Comparison of ENCODE assay signal across 23 cellular contexts in the genomic region with DNA sequence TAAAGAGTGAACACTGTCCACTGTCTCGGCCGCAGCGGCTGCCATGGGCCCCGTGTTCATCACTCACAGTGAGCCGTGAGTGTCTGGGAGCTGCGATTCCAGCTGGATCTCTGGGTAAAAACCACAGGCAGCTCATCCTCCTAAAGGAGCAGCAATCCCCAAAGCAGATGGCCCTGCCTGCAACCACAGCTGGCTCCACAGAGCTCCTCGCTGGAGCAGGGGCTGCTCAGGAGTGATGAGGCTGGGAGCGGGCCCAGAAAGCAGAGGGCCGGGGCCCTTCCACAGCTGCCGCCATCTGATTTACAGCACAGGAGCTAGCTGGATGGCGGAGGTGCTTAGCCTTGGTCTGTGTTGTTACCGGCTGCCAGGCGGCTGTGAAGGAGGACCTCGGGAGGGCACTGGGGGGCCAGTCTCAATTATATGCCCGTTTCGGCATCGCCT. TPM values are rescaled to one million over a fixed set of nuclear protein-coding genes. Genes with fewer than 3 reads are reported as not detected.
DNase-seq lines count a peak whose midpoint lies in the region; ATAC-seq and TF ChIP-seq lines count a peak whose summit lies in the region.
"Had no signal": no experiment of that assay in that cellular context is flagged by ENCODE, and none has a peak within 500 bp of the region (broad histone marks: within the 10 kb centered on the region; RNA-seq: fewer than 3 reads in every experiment).

No MANE protein-coding gene starts in this region.

- ATAC-seq in HG02798 (IDR thresholded peaks at IDR 0.05; ENCODE audit: poor library complexity, unreplicated experiment) = no peak
- ATAC-seq: GM12878; naive thymus-derived CD4-positive, alpha-beta T cell; stimulated activated naive CD8-positive, alpha-beta T cell treated with anti-CD3 and anti-CD28 coated beads, Interleukin-15, amount 100 ng/mL, for 72 hours had no signal

- no peaks in the 10 kb centered on the region for H3K36me3 ChIP-seq in endodermal cell (ENCODE audit: control insufficient read depth, insufficient read depth, low read length)
- peaks cover 7 to 25% (median 12%) of the 10 kb centered on the region in 3 donors for H3K36me3 ChIP-seq in tibial artery

- no peaks in the 10 kb centered on the region for H3K27me3 Mint-ChIP-seq in endodermal cell (ENCODE audit: insufficient read depth)
- H3K27me3 Mint-ChIP-seq: naive thymus-derived CD4-positive, alpha-beta T cell; stimulated activated naive CD8-positive, alpha-beta T cell treated with anti-CD3 and anti-CD28 coated beads, Interleukin-15, amount 100 ng/mL, for 72 hours; type B pancreatic cell had no signal

- H3K4me1 ChIP-seq in endodermal cell (ENCODE audit: control insufficient read depth, insufficient read depth, low read length) (no peaks in the 10 kb centered on the region), tibial artery (peaks cover 0 to 19% (median 0%) of the 10 kb centered on the region in 4 donors)

- H3K36me3 Mint-ChIP-seq in endodermal cell (ENCODE audit: low read depth) = peaks cover 16% of the 10 kb centered on the region

- no peak overlapping the region for H3K4me3 ChIP-seq in endodermal cell (ENCODE audit: low read length)
- no peak overlapping the region for H3K4me3 ChIP-seq in tibial artery
- H3K4me3 ChIP-seq: esophagus muscularis mucosa, GM12878 had no signal

- WGBS in endodermal cell (ENCODE audit: insufficient coverage in 1 of 2, insufficient read length in 1 of 2), 2 experiments = 85 to 88% methylated on average over 16 to 17 of the region's 17 CpGs

- H3K27ac Mint-ChIP-seq in endodermal cell = no peak overlapping the region
- H3K27ac Mint-ChIP-seq: T-helper 1 cell treated with Interleukin-12 subunit alpha and Interleukin-12 subunit beta and Interleukin-4 antibody, amounts not matched to agents 30 μg/mL and 1 μg/mL, for 36 hours; type B pancreatic cell had no signal

- DNase-seq in SHP77 (lab: John Stamatoyannopoulos, UW) (peak; percentile 39 to 50), SHP77 treated with DMSO at 0.1 percent for 48 hours (lab: John Stamatoyannopoulos, UW) (no peak), NCI-H2171 treated with DMSO at 0.1 percent for 48 hours (lab: John Stamatoyannopoulos, UW) (peak; percentile 92), endodermal cell (no peak), retina (peak; percentile 50), tibial artery (no peak)
- no peak for DNase-seq in activated effector memory CD4-positive, alpha-beta T cell treated with anti-CD3 and anti-CD28 coated beads, Interleukin-2, amount 50 U/mL, for 16 hours
- DNase-seq: 8988T; amniotic stem cell; C1 segment of cervical spinal cord; central memory CD4-positive, alpha-beta T cell; GDM1; Kasumi-1; naive thymus-derived CD4-positive, alpha-beta T cell; NCI-H1105 treated with DMSO at 0.1 percent for 48 hours; small intestine; stimulated activated CD4-positive, alpha-beta T cell treated with anti-CD3 and anti-CD28 coated beads, Interleukin-4, amount 100 ng/mL, for 1 hour; stimulated activated naive CD8-positive, alpha-beta T cell treated with anti-CD3 and anti-CD28 coated beads, Interleukin-15, amount 100 ng/mL, for 72 hours had no signal

- no peak for TF ChIP-seq CTCF in endodermal cell (conservative IDR thresholded peaks at IDR 0.05)
- no peak for TF ChIP-seq CTCF in tibial artery (IDR thresholded peaks at IDR 0.05)

- peaks cover 4% of the 10 kb centered on the region for H3K4me1 Mint-ChIP-seq in endodermal cell

- no peaks in the 10 kb centered on the region for H3K9me3 ChIP-seq in endodermal cell (ENCODE audit: control insufficient read depth, low read length)
- H3K9me3 ChIP-seq in tibial artery = no peaks in the 10 kb centered on the region
- H3K9me3 ChIP-seq: esophagus muscularis mucosa had no signal

- H3K27ac ChIP-seq in endodermal cell (ENCODE audit: low read depth, low read length) (peak overlapping the region; percentile 53), tibial artery (no peak overlapping the region)
- H3K27ac ChIP-seq: esophagus muscularis mucosa had no signal

- no peaks in the 10 kb centered on the region for H3K27me3 ChIP-seq in endodermal cell (ENCODE audit: control insufficient read depth, insufficient read depth, low read length, poor library complexity, severe bottlenecking)
- H3K27me3 ChIP-seq in tibial artery = peaks cover 0 to 45% of the 10 kb centered on the region in 2 donors

- intact Hi-C loops in tibial artery (cut with DNase I; ENCODE audit: low total_unique reads) = no loop called here

- no peaks in the 10 kb centered on the region for H3K9me3 Mint-ChIP-seq in endodermal cell
- H3K9me3 Mint-ChIP-seq: naive thymus-derived CD4-positive, alpha-beta T cell; stimulated activated naive CD8-positive, alpha-beta T cell treated with anti-CD3 and anti-CD28 coated beads, Interleukin-15, amount 100 ng/mL, for 72 hours; T-helper 1 cell treated with Interleukin-12 subunit alpha and Interleukin-12 subunit beta and Interleukin-4 antibody, amounts not matched to agents 30 μg/mL and 1 μg/mL, for 36 hours; type B pancreatic cell had no signal

- no peak overlapping the region for H3K9ac ChIP-seq in endodermal cell (ENCODE audit: extremely low read depth, low read length, poor library complexity, severe bottlenecking)

- no peak overlapping the region for H3K4me3 Mint-ChIP-seq in endodermal cell
- H3K4me3 Mint-ChIP-seq: naive thymus-derived CD4-positive, alpha-beta T cell; stimulated activated naive CD8-positive, alpha-beta T cell treated with anti-CD3 and anti-CD28 coated beads, Interleukin-15, amount 100 ng/mL, for 72 hours; T-helper 1 cell treated with Interleukin-12 subunit alpha and Interleukin-12 subunit beta and Interleukin-4 antibody, amounts not matched to agents 30 μg/mL and 1 μg/mL, for 36 hours; type B pancreatic cell had no signal

RNA-seq across cellular contexts. Expression of gene TMEM184A, which starts 6.6 kb away (rescaled TPM):
- total RNA-seq in endodermal cell = 1 to 10 TPM; 4.6 to 5.1 TPM
- polyA plus RNA-seq in endodermal cell (2013, experiment 1 of 2) = 0.43 TPM
- 1.1 TPM for polyA plus RNA-seq in endodermal cell (2013, experiment 2 of 2)

RNA-seq across cellular contexts. Expression of gene PSMG3, which starts 7.2 kb away (rescaled TPM):
- 10 to 100 TPM; 30.1 to 44.3 TPM for total RNA-seq in endodermal cell
- 30.0 TPM for polyA plus RNA-seq in endodermal cell (2013, experiment 1 of 2)
- 30.2 TPM for polyA plus RNA-seq in endodermal cell (2013, experiment 2 of 2)

RNA-seq across cellular contexts. Expression of gene MAFK, which starts 32.1 kb away (rescaled TPM):
- total RNA-seq in endodermal cell = 10 to 100 TPM in 1 of 2 donors, 1 to 10 TPM in 1; 7.7 to 10.7 TPM
- polyA plus RNA-seq in endodermal cell (2013, experiment 1 of 2) = 5.6 TPM
- polyA plus RNA-seq in endodermal cell (2013, experiment 2 of 2) = 5.2 TPM

RNA-seq across cellular contexts. Expression of gene INTS1, which starts 58.4 kb away (rescaled TPM):
- total RNA-seq in endodermal cell = 100 to 1,000 TPM; 145 to 178 TPM
- 71.2 TPM for polyA plus RNA-seq in endodermal cell (2013, experiment 1 of 2)
- 59.7 TPM for polyA plus RNA-seq in endodermal cell (2013, experiment 2 of 2)

Comparison
In these comparisons a context has a peak if more than half of its experiments do, and no peak if none do; other contexts are left out.
1. DNase-seq: peak in SHP77 (2 of 2), NCI-H2171 treated with DMSO at 0.1 percent for 48 hours (single experiment) and retina (single experiment); none in SHP77 treated with DMSO at 0.1 percent for 48 hours (single experiment), endodermal cell (single experiment), activated effector memory CD4-positive, alpha-beta T cell treated with anti-CD3 and anti-CD28 coated beads, Interleukin-2, amount 50 U/mL, for 16 hours (single experiment) and tibial artery (0 of 2).